Comparison of ENCODE assay signal across 9 cellular contexts in genomic region chr10:125023862-125024495, GRCh38.
A peak's percentile ranks its signal among the peaks of the same experiment; 100 is the strongest.
DNase-seq lines count a peak whose midpoint lies in the region; ATAC-seq and TF ChIP-seq lines count a peak whose summit lies in the region.
"Had no signal": no experiment of that assay in that cellular context is flagged by ENCODE, and none has a peak within 500 bp of the region (broad histone marks: within the 10 kb centered on the region; RNA-seq: fewer than 3 reads in every experiment).

No MANE protein-coding gene starts in this region.

- H3K4me3 ChIP-seq in coronary artery (peak overlapping the region; percentile 57), H7 (ENCODE audit: insufficient read depth, low read depth, low read length) (no peak overlapping the region)

- TF ChIP-seq CTCF in 22Rv1 (IDR thresholded peaks at IDR 0.05) (no peak), coronary artery (IDR thresholded peaks at IDR 0.05) (no peak), mesothelial cell of epicardium (IDR thresholded peaks at IDR 0.05; ENCODE audit: unreplicated experiment) (no peak)

- peaks cover 12% of the 10 kb centered on the region for H3K36me3 ChIP-seq in H7 (replicated peaks; ENCODE audit: control insufficient read depth, insufficient read depth, low read length)

- H3K36me3 Mint-ChIP-seq in mesothelial cell of epicardium = peaks cover 36% of the 10 kb centered on the region

- no peak overlapping the region for H3K4me3 Mint-ChIP-seq in mesothelial cell of epicardium
- H3K4me3 Mint-ChIP-seq: activated CD8-positive, alpha-beta T cell treated with anti-CD3 and anti-CD28 coated beads for 36 hours had no signal

- no peaks in the 10 kb centered on the region for H3K27me3 ChIP-seq in H7 (ENCODE audit: control insufficient read depth, insufficient read depth, low read length)

- peaks cover 11% of the 10 kb centered on the region for H3K9me3 Mint-ChIP-seq in mesothelial cell of epicardium

- H3K27ac ChIP-seq in 22Rv1 (peak overlapping the region; percentile 62), coronary artery (peak overlapping the region; percentile 57 to 96)

- peak overlapping the region; percentile 59 for H3K27ac Mint-ChIP-seq in mesothelial cell of epicardium
- H3K27ac Mint-ChIP-seq: activated CD8-positive, alpha-beta T cell treated with anti-CD3 and anti-CD28 coated beads for 36 hours had no signal

- no peak for ATAC-seq in GM21723 (IDR thresholded peaks at IDR 0.05; ENCODE audit: unreplicated experiment)
- ATAC-seq: activated CD8-positive, alpha-beta T cell treated with anti-CD3 and anti-CD28 coated beads for 36 hours had no signal

- H3K27me3 Mint-ChIP-seq in mesothelial cell of epicardium (ENCODE audit: low read depth) = no peaks in the 10 kb centered on the region
- H3K27me3 Mint-ChIP-seq: activated CD8-positive, alpha-beta T cell treated with anti-CD3 and anti-CD28 coated beads for 36 hours had no signal

- peak; percentile 68 to 80 for DNase-seq in NCI-H2081 (lab: John Stamatoyannopoulos, UW)
- DNase-seq in coronary artery (ENCODE audit: low spot score) = no peak
- no peak for DNase-seq in mesothelial cell of epicardium (ENCODE audit: low spot score in 2 of 2, unreplicated experiment in 2 of 2)
- DNase-seq in DMS53 treated with DMSO at 0.1 percent for 48 hours (lab: John Stamatoyannopoulos, UW; ENCODE audit: unreplicated experiment) = no peak
- DNase-seq in NCI-H226 = no peak
- no peak for DNase-seq in H7
- DNase-seq: activated CD8-positive, alpha-beta T cell treated with anti-CD3 and anti-CD28 coated beads for 36 hours had no signal

- H3K4me1 Mint-ChIP-seq in mesothelial cell of epicardium = peaks cover 31% of the 10 kb centered on the region

Comparison
In these comparisons a context has a peak if more than half of its experiments do, and no peak if none do; other contexts are left out.
1. DNase-seq: peak in NCI-H2081 (2 of 2); none in coronary artery (single experiment), mesothelial cell of epicardium (0 of 2), DMS53 treated with DMSO at 0.1 percent for 48 hours (single experiment), NCI-H226 (single experiment) and H7 (single experiment).